ENCODE assay signal across 15 cellular contexts in genomic region chr10:126199221-126199998, GRCh38.
A peak's percentile ranks its signal among the peaks of the same experiment; 100 is the strongest.
DNase-seq lines count a peak whose midpoint lies in the region; ATAC-seq, FAIRE-seq and TF ChIP-seq lines count a peak whose summit lies in the region.
"Had no signal": no experiment of that assay in that cellular context is flagged by ENCODE, and none has a peak within 500 bp of the region (broad histone marks: within the 10 kb centered on the region; RNA-seq: fewer than 3 reads in every experiment).

No MANE protein-coding gene starts in this region.

- H3K79me2 ChIP-seq in HepG2 (ENCODE audit: insufficient read depth, low read length), result no peaks in the 10 kb centered on the region

- DNase-seq in DMS53 (lab: John Stamatoyannopoulos, UW) (peak; percentile 50), DMS53 treated with DMSO at 0.1 percent for 48 hours (lab: John Stamatoyannopoulos, UW; ENCODE audit: unreplicated experiment) (no peak), SJCRH30 (peak; percentile 28 to 51), fibroblast of mammary gland (ENCODE audit: low read depth) (peak; percentile 100), stromal cell of bone marrow (ENCODE audit: low read depth) (peak; percentile 89), SIG-M5 (lab: John Stamatoyannopoulos, UW) (no peak), NCI-H2171 (lab: John Stamatoyannopoulos, UW) (no peak), HepG2 (ENCODE audit: low spot score) (no peak)
- DNase-seq: activated CD8-positive, alpha-beta memory T cell treated with anti-CD3 and anti-CD28 coated beads for 24 hours; effector memory CD4-positive, alpha-beta T cell; GF-D8; GOT3; NCI-H774; stimulated activated CD4-positive, alpha-beta T cell treated with anti-CD3 and anti-CD28 coated beads, Interleukin-12 subunit alpha, Interleukin-12 subunit beta, amount 100 ng/mL, for 4 hours had no signal

- intact Hi-C loops in HepG2 (cut with micrococcal nuclease; ENCODE audit: unreplicated experiment), result no loop called here

- H3K27ac ChIP-seq in SJCRH30, result no peak overlapping the region
- H3K27ac ChIP-seq in HepG2 (ENCODE audit: extremely low read length, insufficient read depth, low read length), result no peak overlapping the region
- H3K27ac ChIP-seq: 22Rv1 had no signal

- no peak for TF ChIP-seq RAD21 in HepG2 (CRISPR knock-in tag; IDR thresholded peaks at IDR 0.05)

- H3K9me3 ChIP-seq in SJCRH30 (replicated peaks) (no peaks in the 10 kb centered on the region), HepG2 (ENCODE audit: low read length) (no peaks in the 10 kb centered on the region)

- H3K9ac ChIP-seq in HepG2 (ENCODE audit: insufficient read depth, low read depth, low read length), result no peak overlapping the region

- TF ChIP-seq EP300 in HepG2 (IDR thresholded peaks at IDR 0.05; ENCODE audit: low read depth in 2 of 2, low read length in 2 of 2) (no peak), HepG2 (CRISPR knock-in tag; IDR thresholded peaks at IDR 0.05; ENCODE audit: borderline replicate concordance) (no peak)

- TF ChIP-seq CTCF in fibroblast of mammary gland (conservative IDR thresholded peaks at IDR 0.05; ENCODE audit: control insufficient read depth, insufficient read depth, low read depth, low read length), result no peak
- no peak for TF ChIP-seq CTCF in HepG2 (CRISPR knock-in tag; IDR thresholded peaks at IDR 0.05)

- no peak for ATAC-seq in HepG2

- H4K20me1 ChIP-seq in HepG2 (ENCODE audit: insufficient read depth, low read length), result no peaks in the 10 kb centered on the region

- CTCF ChIA-PET in HepG2 (lab: Yijun Ruan, JAX; ENCODE audit: low intra/inter-chr PET ratio, low total read pairs), result no interaction called here

- 15% methylated on average over 8 of the region's 13 CpGs for WGBS in HepG2 (ENCODE audit: low lambda C conversion rate)

- H3K27me3 ChIP-seq in SJCRH30, result no peaks in the 10 kb centered on the region
- peaks cover 2 to 21% of the 10 kb centered on the region in 2 experiments; a peak in 4 of 5 replicates for H3K27me3 ChIP-seq in HepG2 (ENCODE audit: control insufficient read depth in 1 of 2, insufficient read depth in 2 of 2, low read length in 2 of 2)

- H3K4me2 ChIP-seq in HepG2 (ENCODE audit: low read depth, low read length), result no peak overlapping the region

- in situ Hi-C loops in HepG2 (cut with HindIII; ENCODE audit: extremely low pct_ligation_motif_present, low pct_unique_long_range_greater_than_20kb), result no loop called here

- no peak for TF ChIP-seq POLR2A in HepG2 (IDR thresholded peaks at IDR 0.05; ENCODE audit: insufficient read depth in 1 of 2, low read depth in 2 of 2, low read length in 2 of 2)

- POLR2A ChIA-PET in HepG2 (lab: Yijun Ruan, JAX), result no interaction called here

- no peak overlapping the region for H2AFZ ChIP-seq in HepG2 (ENCODE audit: low read length)

- H3K36me3 ChIP-seq in SJCRH30, result no peaks in the 10 kb centered on the region
- H3K36me3 ChIP-seq in HepG2 (replicated peaks in 1 of 2; ENCODE audit: control insufficient read depth in 1 of 2, insufficient read depth in 2 of 2, low read length in 2 of 2), result no peaks in the 10 kb centered on the region

- no peak for FAIRE-seq in HepG2 (lab: Jason Lieb, UNC)

- no TSS peak for BruUV-seq in HepG2 (replicated peaks; lab: Mats Ljungman, UMichigan)

- no peaks in the 10 kb centered on the region; the same call in 1 of the 2 replicates for H3K4me1 ChIP-seq in SJCRH30
- no peaks in the 10 kb centered on the region for H3K4me1 ChIP-seq in HepG2 (ENCODE audit: insufficient read depth, low read length)

- no peak overlapping the region for H3K4me3 ChIP-seq in SJCRH30
- no peak overlapping the region for H3K4me3 ChIP-seq in fibroblast of mammary gland (ENCODE audit: control insufficient read depth, low read depth, low read length)
- no peak overlapping the region for H3K4me3 ChIP-seq in HepG2 (replicated peaks in 1 of 3; ENCODE audit: insufficient read depth in 1 of 3, low read depth in 2 of 3, low read length in 3 of 3)

TF ChIP-seq in HepG2, 621 proteins besides CTCF, POLR2A, EP300 and RAD21:
- TF ChIP-seq NBN (conservative IDR thresholded peaks at IDR 0.05), result no peak

Comparison
In these comparisons a context has a peak if more than half of its experiments do, and no peak if none do; other contexts are left out.
1. DNase-seq: peak in DMS53 (single experiment), SJCRH30 (2 of 2), fibroblast of mammary gland (single experiment) and stromal cell of bone marrow (single experiment); none in DMS53 treated with DMSO at 0.1 percent for 48 hours (single experiment), SIG-M5 (single experiment), NCI-H2171 (single experiment) and HepG2 (single experiment).